22 cellular contexts compared by ENCODE assay signal in genomic region chr6:96246563-96246962, GRCh38.
DNase-seq lines count a peak whose midpoint lies in the region; ATAC-seq, FAIRE-seq and TF ChIP-seq lines count a peak whose summit lies in the region.
"Had no signal": no experiment of that assay in that cellular context is flagged by ENCODE, and none has a peak within 500 bp of the region (broad histone marks: within the 10 kb centered on the region; RNA-seq: fewer than 3 reads in every experiment).

No MANE protein-coding gene starts in this region.

- H3K79me2 ChIP-seq in KMS-11 (ENCODE audit: insufficient read depth, low read depth): no peaks in the 10 kb centered on the region
- no peaks in the 10 kb centered on the region for H3K79me2 ChIP-seq in OCI-LY7 (ENCODE audit: insufficient read depth, low read depth, low read length)
- H3K79me2 ChIP-seq in GM12878 (ENCODE audit: control insufficient read depth, insufficient read depth, low read length): no peaks in the 10 kb centered on the region

- no TSS peak for BruUV-seq in OCI-LY7 (replicated peaks; lab: Mats Ljungman, UMichigan)
- no TSS peak for BruUV-seq in GM12878 (replicated peaks; lab: Mats Ljungman, UMichigan)

- H3K27me3 ChIP-seq in BLaER1 treated with 17β-estradiol and CSF1 and Interleukin-3, amounts not matched to agents 10 nM and 100 nM: no peaks in the 10 kb centered on the region
- H3K27me3 ChIP-seq in KMS-11 (ENCODE audit: insufficient read depth, low read depth) (no peaks in the 10 kb centered on the region), GM12878 (replicated peaks in 1 of 2; ENCODE audit: control insufficient read depth in 2 of 2, insufficient read depth in 2 of 2, low read length in 1 of 2) (no peaks in the 10 kb centered on the region)

- RAD21 ChIA-PET in GM12878 (lab: Charles Lee; ENCODE audit: unreplicated experiment): no interaction called here

- no peaks in the 10 kb centered on the region for H3K9me3 ChIP-seq in BLaER1 treated with 17β-estradiol and CSF1 and Interleukin-3, amounts not matched to agents 10 nM and 100 nM (replicated peaks in 1 of 11)
- no peaks in the 10 kb centered on the region for H3K9me3 ChIP-seq in OCI-LY7 (ENCODE audit: low read length)
- H3K9me3 ChIP-seq in GM12878 (replicated peaks; ENCODE audit: control insufficient read depth, insufficient read depth, low read length): no peaks in the 10 kb centered on the region

- intact Hi-C loops in OCI-LY7 (cut with micrococcal nuclease; ENCODE audit: unreplicated experiment) (no loop called here), GM12878 (cut with micrococcal nuclease; ENCODE audit: unreplicated experiment) (no loop called here)

- peak overlapping the region in 8 of 11 experiments; percentile 35 to 69 (median 44); a peak in 13 of 22 replicates for H3K4me2 ChIP-seq in BLaER1 treated with 17β-estradiol and CSF1 and Interleukin-3, amounts not matched to agents 10 nM and 100 nM
- H3K4me2 ChIP-seq in KMS-11 (peak overlapping the region; percentile 51), OCI-LY7 (ENCODE audit: low read length) (0 out of 2 replicates have a peak overlapping the region, but pooled peaks have one; percentile 0), GM12878 (ENCODE audit: control insufficient read depth, insufficient read depth) (no peak overlapping the region)

- H3K9me2 ChIP-seq in OCI-LY7 (ENCODE audit: insufficient read depth, low read length): no peaks in the 10 kb centered on the region

- H3K4me1 ChIP-seq in BLaER1 treated with 17β-estradiol and CSF1 and Interleukin-3, amounts not matched to agents 10 nM and 100 nM: peaks cover 0 to 10% (median 7%) of the 10 kb centered on the region in 10 experiments; a peak in 6 of 20 replicates
- H3K4me1 ChIP-seq in KMS-11 (ENCODE audit: low read depth, poor library complexity, severe bottlenecking) (peaks cover 14% of the 10 kb centered on the region), OCI-LY7 (ENCODE audit: insufficient read depth, low read length, poor library complexity, severe bottlenecking) (no peaks in the 10 kb centered on the region), GM12878 (ENCODE audit: control insufficient read depth, insufficient read depth, low read length) (no peaks in the 10 kb centered on the region)

- FAIRE-seq in GM12878 (lab: Jason Lieb, UNC): no peak
- FAIRE-seq: H54, HTR-8/SVneo had no signal

- no peak overlapping the region; a peak in 2 of 22 replicates for H3K9ac ChIP-seq in BLaER1 treated with 17β-estradiol and CSF1 and Interleukin-3, amounts not matched to agents 10 nM and 100 nM
- no peak overlapping the region for H3K9ac ChIP-seq in KMS-11
- H3K9ac ChIP-seq in GM12878 (ENCODE audit: control insufficient read depth, insufficient read depth, low read length): no peak overlapping the region

- CTCF ChIA-PET in OCI-LY7 (lab: Charles Lee; ENCODE audit: unreplicated experiment) (no interaction called here), GM12878 (lab: Yijun Ruan, JAX) (no interaction called here)

- H3K36me3 ChIP-seq in BLaER1 treated with 17β-estradiol and CSF1 and Interleukin-3, amounts not matched to agents 10 nM and 100 nM: no peaks in the 10 kb centered on the region
- H3K36me3 ChIP-seq in KMS-11 (ENCODE audit: insufficient read depth) (no peaks in the 10 kb centered on the region), OCI-LY7 (ENCODE audit: insufficient read depth, low read length) (no peaks in the 10 kb centered on the region), GM12878 (ENCODE audit: control insufficient read depth in 2 of 2, insufficient read depth in 2 of 2, low read length in 1 of 2) (no peaks in the 10 kb centered on the region)

- in situ Hi-C loops in GM12878 (cut with MboI): no loop called here

- TF ChIP-seq RAD21 in GM12878 (IDR thresholded peaks at IDR 0.05; ENCODE audit: insufficient read depth, low read depth, low read length): no peak

- no peak for TF ChIP-seq EP300 in GM12878 (IDR thresholded peaks at IDR 0.05; ENCODE audit: borderline replicate concordance in 1 of 2, control insufficient read depth in 1 of 2, low read depth in 2 of 2, low read length in 2 of 2)

- no peak for TF ChIP-seq POLR2A in GM12878 (IDR thresholded peaks at IDR 0.05; ENCODE audit: low read depth, low read length)

- peak; percentile 40 for ATAC-seq in GM12878
- ATAC-seq in HG02973 (IDR thresholded peaks at IDR 0.05; ENCODE audit: unreplicated experiment): no peak
- ATAC-seq in HG03378 (IDR thresholded peaks at IDR 0.05; ENCODE audit: unreplicated experiment): no peak
- ATAC-seq: T-helper 17 cell had no signal

- no peak overlapping the region for H3K27ac ChIP-seq in BLaER1 treated with 17β-estradiol and CSF1 and Interleukin-3, amounts not matched to agents 10 nM and 100 nM
- H3K27ac ChIP-seq in KMS-11 (no peak overlapping the region), OCI-LY7 (ENCODE audit: low read depth, low read length, poor library complexity, severe bottlenecking) (no peak overlapping the region), GM12878 (ENCODE audit: control insufficient read depth, insufficient read depth) (no peak overlapping the region)

- no peaks in the 10 kb centered on the region for H4K20me1 ChIP-seq in BLaER1 treated with 17β-estradiol and CSF1 and Interleukin-3, amounts not matched to agents 10 nM and 100 nM
- H4K20me1 ChIP-seq in KMS-11 (ENCODE audit: insufficient read depth) (no peaks in the 10 kb centered on the region), OCI-LY7 (ENCODE audit: insufficient read depth, low read length) (no peaks in the 10 kb centered on the region), GM12878 (ENCODE audit: control insufficient read depth, insufficient read depth) (no peaks in the 10 kb centered on the region)

- DNase-seq in OCI-LY7 (ENCODE audit: low spot score) (no peak), GM12878 (ENCODE audit: low read depth, low spot score) (no peak), SW 1271 (lab: John Stamatoyannopoulos, UW) (no peak), T-helper 1 cell (no peak)
- DNase-seq: AML-193, DMS53, GDM1, KG1, NCI-H1092, NCI-H1436, NCI-H187 treated with DMSO at 0.1 percent for 48 hours, NCI-H2227 treated with DMSO at 0.1 percent for 48 hours, NCI-H510A, NCI-H774, Right ventricle myocardium superior, T-helper 17 cell had no signal

- SMC1A ChIA-PET in GM12878 (lab: Charles Lee; ENCODE audit: uncharacterized antibody, unreplicated experiment): interaction anchor here (0.6 kb wide), 1 partner anchor 84 kb away, joined by 3 read pairs; no protein-coding TSS in a partner anchor

- H3K4me3 ChIP-seq in BLaER1 treated with 17β-estradiol and CSF1 and Interleukin-3, amounts not matched to agents 10 nM and 100 nM: no peak overlapping the region
- no peak overlapping the region for H3K4me3 ChIP-seq in KMS-11 (IDR thresholded peaks at IDR 0.05; ENCODE audit: insufficient read depth, low read depth, low read length)
- no peak overlapping the region for H3K4me3 ChIP-seq in OCI-LY7 (ENCODE audit: low read depth, low read length, poor library complexity, severe bottlenecking)
- no peak overlapping the region for H3K4me3 ChIP-seq in GM12878

- POLR2A ChIA-PET in OCI-LY7 (lab: Charles Lee) (interaction anchor here (0.9 kb wide), 1 partner anchor 12 kb away, joined by 3 read pairs; no protein-coding TSS in a partner anchor), GM12878 (lab: Charles Lee) (no interaction called here)

- 17% methylated on average over 2 of the region's 2 CpGs for WGBS in GM12878 (ENCODE audit: insufficient coverage, insufficient replicate concordance, low lambda C conversion rate, missing lambda C conversion rate)

- TF ChIP-seq CTCF in KMS-11 (conservative IDR thresholded peaks at IDR 0.05; ENCODE audit: low read depth, low read length) (no peak), OCI-LY7 (conservative IDR thresholded peaks at IDR 0.05; ENCODE audit: low read length) (no peak), GM12878 (IDR thresholded peaks at IDR 0.05 in 2 of 3, conservative IDR thresholded peaks at IDR 0.05 in 1 of 3; ENCODE audit: control insufficient read depth in 2 of 3, extremely low read depth in 1 of 3, insufficient read depth in 1 of 3, low read depth in 3 of 3, low read length in 3 of 3) (no peak)

- H2AFZ ChIP-seq in KMS-11 (ENCODE audit: low read depth) (no peak overlapping the region), OCI-LY7 (ENCODE audit: low read length) (no peak overlapping the region), GM12878 (ENCODE audit: control insufficient read depth, low read depth, low read length) (no peak overlapping the region)

TF ChIP-seq in GM12878, 131 proteins besides CTCF, POLR2A, EP300 and RAD21:
- TF ChIP-seq BCL3 (IDR thresholded peaks at IDR 0.05; ENCODE audit: borderline replicate concordance, insufficient read depth, low read depth, low read length, poor library complexity, severe bottlenecking): no peak
- TF ChIP-seq MEF2A (IDR thresholded peaks at IDR 0.05; ENCODE audit: insufficient read depth, low read depth, low read length): 0 out of 2 replicates have a peak, but pooled peaks have one; percentile 13
- TF ChIP-seq RUNX3 (IDR thresholded peaks at IDR 0.05; ENCODE audit: low read length): 0 out of 2 replicates have a peak, but pooled peaks have one; percentile 7
- no peak for TF ChIP-seq IKZF1 (conservative IDR thresholded peaks at IDR 0.05)
- no peak for TF ChIP-seq EED (IDR thresholded peaks at IDR 0.05; ENCODE audit: low read depth)
